In the genomic region with DNA sequence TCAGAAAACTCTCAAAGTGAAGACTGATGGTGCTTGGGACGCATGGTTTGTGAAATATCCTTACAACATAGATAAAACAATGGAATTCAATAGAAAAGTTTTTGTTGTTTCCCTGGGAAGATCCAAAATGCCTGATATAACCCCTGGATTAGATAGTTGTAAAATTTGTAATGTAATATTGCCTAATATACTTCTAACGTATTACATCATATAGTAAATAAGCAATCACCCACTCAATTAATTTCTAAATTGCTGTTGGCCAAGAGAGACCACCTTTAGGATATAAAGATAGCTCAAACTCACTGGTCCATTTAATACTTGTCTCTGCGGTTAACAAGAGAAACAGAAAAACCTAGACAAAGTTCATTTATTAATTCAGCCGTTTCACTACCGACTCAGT, we compare ENCODE assay signal across 22 cellular contexts. TPM values are rescaled to one million over a fixed set of nuclear protein-coding genes. Genes with fewer than 3 reads are reported as not detected.
DNase-seq lines count a peak whose midpoint lies in the region; ATAC-seq, FAIRE-seq and TF ChIP-seq lines count a peak whose summit lies in the region.
"Had no signal": no experiment of that assay in that cellular context is flagged by ENCODE, and none has a peak within 500 bp of the region (broad histone marks: within the 10 kb centered on the region; RNA-seq: fewer than 3 reads in every experiment).

No MANE protein-coding gene starts in this region.

- H4K20me1 ChIP-seq in HepG2 (ENCODE audit: insufficient read depth, low read length) (no peaks in the 10 kb centered on the region), IMR-90 (ENCODE audit: insufficient read depth, low read length) (no peaks in the 10 kb centered on the region)

- dilution Hi-C loops in IMR-90 (cut with HindIII; ENCODE audit: low sequenced_read_pairs, unreplicated experiment), result no loop called here

- H3K9me1 ChIP-seq in IMR-90 (ENCODE audit: insufficient read depth, low read length), result no peaks in the 10 kb centered on the region; the same call in 1 of the 2 replicates

- FAIRE-seq in HepG2 (lab: Jason Lieb, UNC), result no peak
- FAIRE-seq: A549, GM12892, H54, RCC 7860 had no signal

- H2BK20ac ChIP-seq in IMR-90 (ENCODE audit: low read depth, low read length), result no peak overlapping the region; the same call in 1 of the 2 replicates

- CTCF ChIA-PET in HepG2 (lab: Yijun Ruan, JAX; ENCODE audit: low intra/inter-chr PET ratio, low total read pairs), result no interaction called here
- CTCF ChIA-PET in IMR-90 (lab: Yijun Ruan, JAX), result interaction anchor here (0.5 kb wide), 1 partner anchor 260 kb away, joined by 7 read pairs; no protein-coding TSS in a partner anchor
- CTCF ChIA-PET in RWPE1 (lab: Yijun Ruan, JAX), result no interaction called here
- CTCF ChIA-PET in activated CD8-positive, alpha-beta T cell treated with anti-CD3 and anti-CD28 coated beads, Interleukin-2, amount 10 ng/mL, durations not matched to agents 7 days and 5 days (lab: Charles Lee), result interaction anchor here (1.0 kb wide), 1 partner anchor 20 kb away, joined by 3 read pairs; no protein-coding TSS in a partner anchor

- no peaks in the 10 kb centered on the region for H3K27me3 Mint-ChIP-seq in chondrocyte (ENCODE audit: low read depth)
- no peaks in the 10 kb centered on the region for H3K27me3 Mint-ChIP-seq in activated CD8-positive, alpha-beta T cell treated with anti-CD3 and anti-CD28 coated beads, Interleukin-2, amount 10 ng/mL, durations not matched to agents 7 days and 5 days (ENCODE audit: low read depth)

- no peaks in the 10 kb centered on the region for H3K9me3 Mint-ChIP-seq in chondrocyte (ENCODE audit: low read depth)
- no peaks in the 10 kb centered on the region for H3K9me3 Mint-ChIP-seq in activated CD8-positive, alpha-beta T cell treated with anti-CD3 and anti-CD28 coated beads, Interleukin-2, amount 10 ng/mL, durations not matched to agents 7 days and 5 days (ENCODE audit: insufficient read depth)

- no peak for DNase-seq in HepG2 (ENCODE audit: low spot score)
- DNase-seq in right lobe of liver, result no peak
- no peak for DNase-seq in IMR-90
- DNase-seq in chondrocyte (ENCODE audit: low spot score), result no peak
- no peak for DNase-seq in RWPE1 (ENCODE audit: low spot score)
- DNase-seq in NCI-H524 treated with DMSO at 0.1 percent for 48 hours (lab: John Stamatoyannopoulos, UW), result no peak
- DNase-seq in activated CD8-positive, alpha-beta T cell treated with anti-CD3 and anti-CD28 coated beads, Interleukin-2, amount 10 ng/mL, durations not matched to agents 7 days and 5 days, result no peak
- DNase-seq: C1 segment of cervical spinal cord, DMS153, DND-41, NCI-H1105 treated with DMSO at 0.1 percent for 48 hours, NCI-H146, NCI-H1930, NCI-H2107, NCI-H524, NCI-H774, SK-N-SH had no signal

- H2AFZ ChIP-seq in HepG2 (ENCODE audit: low read length), result no peak overlapping the region
- H2AFZ ChIP-seq in IMR-90 (replicated peaks; ENCODE audit: low read length, poor library complexity), result no peak overlapping the region

- no TSS peak for BruUV-seq in HepG2 (replicated peaks; lab: Mats Ljungman, UMichigan)
- BruUV-seq in IMR-90 (replicated peaks; lab: Mats Ljungman, UMichigan), result no TSS peak

- H3K4me1 ChIP-seq in HepG2 (ENCODE audit: insufficient read depth, low read length) (peaks cover 29% of the 10 kb centered on the region), right lobe of liver (no peaks in the 10 kb centered on the region), IMR-90 (ENCODE audit: control insufficient read depth, insufficient read depth, low read length) (peaks cover 7% of the 10 kb centered on the region)
- H3K4me1 ChIP-seq: A549 had no signal

- no peak overlapping the region for H3K9ac ChIP-seq in HepG2 (ENCODE audit: insufficient read depth, low read depth, low read length)
- no peak overlapping the region for H3K9ac ChIP-seq in IMR-90 (ENCODE audit: low read depth, low read length)
- H3K9ac ChIP-seq: SK-N-SH had no signal

- H3K4me2 ChIP-seq in HepG2 (ENCODE audit: low read depth, low read length) (no peak overlapping the region), IMR-90 (ENCODE audit: low read depth, low read length) (no peak overlapping the region)
- H3K4me2 ChIP-seq: A549, SK-N-SH had no signal

- TF ChIP-seq EP300 in HepG2 (IDR thresholded peaks at IDR 0.05; ENCODE audit: low read depth in 2 of 2, low read length in 2 of 2) (no peak), HepG2 (CRISPR knock-in tag; IDR thresholded peaks at IDR 0.05; ENCODE audit: borderline replicate concordance) (no peak)

- H3K14ac ChIP-seq in IMR-90 (replicated peaks; ENCODE audit: low read depth, low read length), result no peak overlapping the region

- no peaks in the 10 kb centered on the region for H3K36me3 ChIP-seq in HepG2 (replicated peaks in 1 of 2; ENCODE audit: control insufficient read depth in 1 of 2, insufficient read depth in 2 of 2, low read length in 2 of 2)
- peaks cover 0 to 2% (median 0%) of the 10 kb centered on the region in 4 donors for H3K36me3 ChIP-seq in right lobe of liver
- no peaks in the 10 kb centered on the region for H3K36me3 ChIP-seq in IMR-90 (ENCODE audit: control insufficient read depth, insufficient read depth, low read length)

- no peak overlapping the region for H3K23ac ChIP-seq in IMR-90 (ENCODE audit: low read depth, low read length)

- 0 out of 3 replicates have a peak overlapping the region, but pooled peaks have one; percentile 5 for H2BK15ac ChIP-seq in IMR-90 (ENCODE audit: low read depth, low read length)

- H3K36me3 Mint-ChIP-seq in chondrocyte (ENCODE audit: low read depth), result peaks cover 11% of the 10 kb centered on the region
- H3K36me3 Mint-ChIP-seq in activated CD8-positive, alpha-beta T cell treated with anti-CD3 and anti-CD28 coated beads, Interleukin-2, amount 10 ng/mL, durations not matched to agents 7 days and 5 days (ENCODE audit: low read depth), result peaks cover 44% of the 10 kb centered on the region

- H3K79me1 ChIP-seq in IMR-90 (ENCODE audit: low read depth in 1 of 2, low read length in 2 of 2), result no peaks in the 10 kb centered on the region

- TF ChIP-seq RAD21 in HepG2 (CRISPR knock-in tag; IDR thresholded peaks at IDR 0.05) (no peak), IMR-90 (IDR thresholded peaks at IDR 0.05; ENCODE audit: low read length) (no peak)

- no peak overlapping the region for H4K8ac ChIP-seq in IMR-90 (ENCODE audit: low read depth in 2 of 2, low read length in 2 of 2)

- H4K5ac ChIP-seq in IMR-90 (ENCODE audit: low read depth, low read length), result no peak overlapping the region

- no peak for ATAC-seq in HepG2
- no peak for ATAC-seq in right lobe of liver
- ATAC-seq in IMR-90 (ENCODE audit: low read depth), result no peak
- no peak for ATAC-seq in activated CD8-positive, alpha-beta T cell treated with anti-CD3 and anti-CD28 coated beads, Interleukin-2, amount 10 ng/mL, durations not matched to agents 7 days and 5 days
- ATAC-seq: A549 had no signal

- H3K18ac ChIP-seq in IMR-90 (ENCODE audit: low read depth, low read length), result no peak overlapping the region

- peaks cover 59% of the 10 kb centered on the region for H3K4me1 Mint-ChIP-seq in chondrocyte (ENCODE audit: low read depth)
- peaks cover 2% of the 10 kb centered on the region for H3K4me1 Mint-ChIP-seq in activated CD8-positive, alpha-beta T cell treated with anti-CD3 and anti-CD28 coated beads, Interleukin-2, amount 10 ng/mL, durations not matched to agents 7 days and 5 days (ENCODE audit: low read depth)

- peak overlapping the region; percentile 66 for H3K27ac Mint-ChIP-seq in chondrocyte (ENCODE audit: unreplicated experiment)
- H3K27ac Mint-ChIP-seq in activated CD8-positive, alpha-beta T cell treated with anti-CD3 and anti-CD28 coated beads, Interleukin-2, amount 10 ng/mL, durations not matched to agents 7 days and 5 days, result no peak overlapping the region

- POLR2A ChIA-PET in HepG2 (lab: Yijun Ruan, JAX), result no interaction called here
- POLR2A ChIA-PET in IMR-90 (lab: Charles Lee; ENCODE audit: unreplicated experiment), result no interaction called here
- POLR2A ChIA-PET in RWPE1 (lab: Yijun Ruan, JAX; ENCODE audit: low non-redundant PET), result no interaction called here
- POLR2A ChIA-PET in activated CD8-positive, alpha-beta T cell treated with anti-CD3 and anti-CD28 coated beads, Interleukin-2, amount 10 ng/mL, durations not matched to agents 7 days and 5 days (lab: Charles Lee), result no interaction called here

- no peak overlapping the region for H2BK5ac ChIP-seq in IMR-90 (ENCODE audit: low read depth, low read length, poor library complexity, severe bottlenecking)

- H3K27me3 ChIP-seq in HepG2 (ENCODE audit: control insufficient read depth in 1 of 2, insufficient read depth in 2 of 2, low read length in 2 of 2) (no peaks in the 10 kb centered on the region), right lobe of liver (no peaks in the 10 kb centered on the region), IMR-90 (ENCODE audit: control insufficient read depth, insufficient read depth, low read length) (no peaks in the 10 kb centered on the region)

- in situ Hi-C loops in HepG2 (cut with HindIII; ENCODE audit: extremely low pct_ligation_motif_present, low pct_unique_long_range_greater_than_20kb), result no loop called here
- in situ Hi-C loops in IMR-90 (cut with MboI; ENCODE audit: low sequenced_read_pairs), result no loop called here

- 93% methylated on average over 5 of the region's 5 CpGs for WGBS in HepG2 (ENCODE audit: low lambda C conversion rate)
- 95% methylated on average over 5 of the region's 5 CpGs for WGBS in right lobe of liver (ENCODE audit: insufficient coverage, low coverage, low lambda C conversion rate, missing lambda C conversion rate)
- 100% methylated on average over 1 of the region's 5 CpGs; no CpG with 5 or more reads in 1 of the 2 experiments for whole genome bisulfite sequencing in IMR-90 (ENCODE audit: extremely low coverage in 2 of 2, insufficient read length in 1 of 2), 2 experiments

- H4K91ac ChIP-seq in IMR-90 (ENCODE audit: insufficient read depth, low read depth, low read length), result no peak overlapping the region

- H3K27ac ChIP-seq in HepG2 (ENCODE audit: extremely low read length, insufficient read depth, low read length) (no peak overlapping the region), right lobe of liver (no peak overlapping the region), IMR-90 (ENCODE audit: insufficient read depth, low read length) (no peak overlapping the region), RWPE1 (no peak overlapping the region)
- H3K27ac ChIP-seq: A549, HL-60 had no signal

- H2BK120ac ChIP-seq in IMR-90 (ENCODE audit: low read depth, low read length), result peak overlapping the region; percentile 43

- H3K4me3 ChIP-seq in HepG2 (replicated peaks in 1 of 3; ENCODE audit: insufficient read depth in 1 of 3, low read depth in 2 of 3, low read length in 3 of 3) (no peak overlapping the region), right lobe of liver (no peak overlapping the region), IMR-90 (ENCODE audit: insufficient read depth, low read depth, low read length) (no peak overlapping the region)
- H3K4me3 ChIP-seq: A549 had no signal

- H2AK5ac ChIP-seq in IMR-90 (ENCODE audit: low read depth, low read length), result no peak overlapping the region

- intact Hi-C loops in HepG2 (cut with micrococcal nuclease; ENCODE audit: unreplicated experiment), result no loop called here
- intact Hi-C loops in right lobe of liver (cut with DNase I), result no loop called here
- intact Hi-C loops in IMR-90 (cut with micrococcal nuclease), result loop anchor here (5.0 kb wide), 1 partner anchor 41 kb away; a partner anchor contains a TSS

- H3K56ac ChIP-seq in IMR-90 (ENCODE audit: extremely low read depth, insufficient read depth, low read length), result no peak overlapping the region

- H2AK9ac ChIP-seq in IMR-90 (replicated peaks; ENCODE audit: low read depth, low read length, poor library complexity), result no peak overlapping the region

- TF ChIP-seq POLR2A in HepG2 (IDR thresholded peaks at IDR 0.05; ENCODE audit: insufficient read depth in 1 of 2, low read depth in 2 of 2, low read length in 2 of 2), result no peak
- TF ChIP-seq POLR2A in right lobe of liver (IDR thresholded peaks at IDR 0.05), result no peak
- no peak for TF ChIP-seq POLR2A in IMR-90 (IDR thresholded peaks at IDR 0.05; ENCODE audit: low read depth, low read length)

- no peak overlapping the region; the same call in 1 of the 2 replicates for H3K4ac ChIP-seq in IMR-90 (ENCODE audit: low read depth, low read length)

- H3K4me3 Mint-ChIP-seq in chondrocyte (ENCODE audit: unreplicated experiment), result no peak overlapping the region
- H3K4me3 Mint-ChIP-seq in activated CD8-positive, alpha-beta T cell treated with anti-CD3 and anti-CD28 coated beads, Interleukin-2, amount 10 ng/mL, durations not matched to agents 7 days and 5 days, result no peak overlapping the region

- no peaks in the 10 kb centered on the region for H3K9me3 ChIP-seq in HepG2 (ENCODE audit: low read length)
- no peaks in the 10 kb centered on the region for H3K9me3 ChIP-seq in right lobe of liver
- H3K9me3 ChIP-seq in IMR-90 (ENCODE audit: control insufficient read depth, insufficient read depth, low read length), result no peaks in the 10 kb centered on the region
- H3K9me3 ChIP-seq: A549, SK-N-SH had no signal

- TF ChIP-seq CTCF in HepG2 (CRISPR knock-in tag; IDR thresholded peaks at IDR 0.05) (no peak), right lobe of liver (IDR thresholded peaks at IDR 0.05) (no peak), IMR-90 (conservative IDR thresholded peaks at IDR 0.05; ENCODE audit: low read depth, low read length) (no peak), chondrocyte (IDR thresholded peaks at IDR 0.05) (no peak), RWPE1 (conservative IDR thresholded peaks at IDR 0.05; ENCODE audit: low read depth) (no peak)

- no peaks in the 10 kb centered on the region for H3K79me2 ChIP-seq in HepG2 (ENCODE audit: insufficient read depth, low read length)

RNA-seq across cellular contexts. Expression of a gene that starts 42.2 kb away (rescaled TPM):
- total RNA-seq in HepG2 (2016; rRNA removed; fragmentation: Illumina TruSeq; extraction: Trizol) (8.1 and 15.9 TPM in 2 replicates), right lobe of liver (10 to 100 TPM in 1 of 6 experiments, 1 to 10 TPM in 5; 5.3 to 10.7 (median 6.2) TPM), IMR-90 (2012; rRNA removed) (8.9 and 9.1 TPM in 2 replicates), chondrocyte (24.9 to 36.5 TPM (median 27.1 TPM) in 3 replicates)
- 5.1 and 6.8 TPM in 2 replicates for total RNA-seq in HepG2 (2016; cell fraction: cytosol; rRNA removed; fragmentation: Illumina TruSeq; extraction: Trizol; ENCODE audit: low read depth)
- total RNA-seq in HepG2 (2016; cell fraction: insoluble cytoplasmic fraction; rRNA removed; fragmentation: Illumina TruSeq; extraction: Trizol), result 8.3 and 16.6 TPM in 2 replicates
- 4.1 and 6.5 TPM in 2 replicates for total RNA-seq in HepG2 (2016; cell fraction: membrane; rRNA removed; fragmentation: Illumina TruSeq; extraction: Trizol)
- 24.6 and 28.8 TPM in 2 replicates for total RNA-seq in HepG2 (2016; cell fraction: nucleus; rRNA removed; fragmentation: Illumina TruSeq; extraction: Trizol)
- polyA plus RNA-seq in HepG2 (2011; rRNA removed) (5.8 and 6.8 TPM in 2 replicates), IMR-90 (2012; rRNA removed) (6.0 and 6.1 TPM in 2 replicates)
- polyA plus RNA-seq in HepG2 (2011; cell fraction: cytosol; rRNA removed), result 2.4 and 3.9 TPM in 2 replicates
- 6.3 and 11.1 TPM in 2 replicates for polyA plus RNA-seq in HepG2 (2011; cell fraction: nucleus; rRNA removed)
- polyA plus RNA-seq in HepG2 (2012), result 8.6 and 10.6 TPM in 2 replicates
- polyA plus RNA-seq in HepG2 (2016; cell fraction: cytosol; fragmentation: Illumina TruSeq; extraction: Trizol; ENCODE audit: low read depth), result 1.1 and 1.5 TPM in 2 replicates
- polyA plus RNA-seq in HepG2 (2016; cell fraction: insoluble cytoplasmic fraction; fragmentation: Illumina TruSeq; extraction: Trizol; ENCODE audit: low read depth), result 6.1 and 7.4 TPM in 2 replicates
- polyA plus RNA-seq in HepG2 (2016; cell fraction: membrane; fragmentation: Illumina TruSeq; extraction: Trizol; ENCODE audit: low read depth), result 1.8 TPM in 2 replicates
- 27.2 and 32.9 TPM in 2 replicates for polyA plus RNA-seq in HepG2 (2016; cell fraction: nucleus; fragmentation: Illumina TruSeq; extraction: Trizol; ENCODE audit: insufficient read depth, low read depth)
- polyA minus RNA-seq in HepG2 (2011; rRNA and poly(A)+ RNA removed; ENCODE audit: low replicate concordance), result 4.8 and 10.9 TPM in 2 replicates
- polyA minus RNA-seq in HepG2 (2011; cell fraction: cytosol; rRNA and poly(A)+ RNA removed), result 5.0 and 8.8 TPM in 2 replicates
- 13.3 and 14.2 TPM in 2 replicates for polyA minus RNA-seq in HepG2 (2011; cell fraction: nucleus; rRNA and poly(A)+ RNA removed)
- 2.2 and 2.5 TPM in 2 replicates for polyA plus RNA-seq in IMR-90 (2012; cell fraction: cytosol; rRNA removed)
- 3.1 and 9.3 TPM in 2 replicates for polyA plus RNA-seq in IMR-90 (2012; cell fraction: nucleus; rRNA removed; ENCODE audit: low replicate concordance)
- 10 to 100 TPM; 34.0 to 34.2 TPM for total RNA-seq in activated CD8-positive, alpha-beta T cell treated with anti-CD3 and anti-CD28 coated beads, Interleukin-2, amount 10 ng/mL, durations not matched to agents 7 days and 5 days

RNA-seq across cellular contexts. Expression of a gene that starts 42.4 kb away (rescaled TPM):
- 8.9 and 15.2 TPM in 2 replicates for total RNA-seq in HepG2 (2016; rRNA removed; fragmentation: Illumina TruSeq; extraction: Trizol)
- 5.6 and 7.1 TPM in 2 replicates for total RNA-seq in HepG2 (2016; cell fraction: cytosol; rRNA removed; fragmentation: Illumina TruSeq; extraction: Trizol; ENCODE audit: low read depth)
- total RNA-seq in HepG2 (2016; cell fraction: insoluble cytoplasmic fraction; rRNA removed; fragmentation: Illumina TruSeq; extraction: Trizol), result 11.8 and 14.9 TPM in 2 replicates
- 8.0 and 10.1 TPM in 2 replicates for total RNA-seq in HepG2 (2016; cell fraction: membrane; rRNA removed; fragmentation: Illumina TruSeq; extraction: Trizol)
- 11.2 and 15.6 TPM in 2 replicates for total RNA-seq in HepG2 (2016; cell fraction: nucleus; rRNA removed; fragmentation: Illumina TruSeq; extraction: Trizol)
- 11.7 and 13.0 TPM in 2 replicates for polyA plus RNA-seq in HepG2 (2011; rRNA removed)
- polyA plus RNA-seq in HepG2 (2011; cell fraction: cytosol; rRNA removed), result 6.0 and 9.4 TPM in 2 replicates
- polyA plus RNA-seq in HepG2 (2011; cell fraction: nucleus; rRNA removed), result 2.8 and 4.7 TPM in 2 replicates
- polyA plus RNA-seq in HepG2 (2012), result 8.5 and 11.7 TPM in 2 replicates
- polyA plus RNA-seq in HepG2 (2016; cell fraction: cytosol; fragmentation: Illumina TruSeq; extraction: Trizol; ENCODE audit: low read depth), result 5.4 and 5.6 TPM in 2 replicates
- polyA plus RNA-seq in HepG2 (2016; cell fraction: insoluble cytoplasmic fraction; fragmentation: Illumina TruSeq; extraction: Trizol; ENCODE audit: low read depth), result 13.8 and 15.6 TPM in 2 replicates
- polyA plus RNA-seq in HepG2 (2016; cell fraction: membrane; fragmentation: Illumina TruSeq; extraction: Trizol; ENCODE audit: low read depth), result 7.2 and 7.5 TPM in 2 replicates
- polyA plus RNA-seq in HepG2 (2016; cell fraction: nucleus; fragmentation: Illumina TruSeq; extraction: Trizol; ENCODE audit: insufficient read depth, low read depth), result 26.0 and 27.4 TPM in 2 replicates
- polyA minus RNA-seq in HepG2 (2011; rRNA and poly(A)+ RNA removed; ENCODE audit: low replicate concordance), result 1.4 and 8.7 TPM in 2 replicates
- polyA minus RNA-seq in HepG2 (2011; cell fraction: cytosol; rRNA and poly(A)+ RNA removed), result 3.4 and 4.6 TPM in 2 replicates
- 4.0 and 5.0 TPM in 2 replicates for polyA minus RNA-seq in HepG2 (2011; cell fraction: nucleus; rRNA and poly(A)+ RNA removed)
- 10 to 100 TPM in 5 of 6 experiments, 1 to 10 TPM in 1; 9.2 to 18.7 (median 13.4) TPM for total RNA-seq in right lobe of liver
- 19.0 and 26.7 TPM in 2 replicates for total RNA-seq in IMR-90 (2012; rRNA removed)
- 18.9 and 22.9 TPM in 2 replicates for polyA plus RNA-seq in IMR-90 (2012; rRNA removed)
- 6.2 and 8.0 TPM in 2 replicates for polyA plus RNA-seq in IMR-90 (2012; cell fraction: cytosol; rRNA removed)
- 1.7 and 10.5 TPM in 2 replicates for polyA plus RNA-seq in IMR-90 (2012; cell fraction: nucleus; rRNA removed; ENCODE audit: low replicate concordance)
- 14.0 to 20.4 TPM (median 15.5 TPM) in 3 replicates for total RNA-seq in chondrocyte
- total RNA-seq in activated CD8-positive, alpha-beta T cell treated with anti-CD3 and anti-CD28 coated beads, Interleukin-2, amount 10 ng/mL, durations not matched to agents 7 days and 5 days, result 10 to 100 TPM; 15.6 to 16.4 TPM

Comparison
In these comparisons a context has a peak if more than half of its experiments do, and no peak if none do; other contexts are left out.
1. CTCF ChIA-PET loops: an anchor here in IMR-90 (0.5 kb wide) and activated CD8-positive, alpha-beta T cell treated with anti-CD3 and anti-CD28 coated beads, Interleukin-2, amount 10 ng/mL, durations not matched to agents 7 days and 5 days (1.0 kb wide); none called in HepG2 and RWPE1.